ENCODE assay signal across 2 cellular contexts in the genomic region with DNA sequence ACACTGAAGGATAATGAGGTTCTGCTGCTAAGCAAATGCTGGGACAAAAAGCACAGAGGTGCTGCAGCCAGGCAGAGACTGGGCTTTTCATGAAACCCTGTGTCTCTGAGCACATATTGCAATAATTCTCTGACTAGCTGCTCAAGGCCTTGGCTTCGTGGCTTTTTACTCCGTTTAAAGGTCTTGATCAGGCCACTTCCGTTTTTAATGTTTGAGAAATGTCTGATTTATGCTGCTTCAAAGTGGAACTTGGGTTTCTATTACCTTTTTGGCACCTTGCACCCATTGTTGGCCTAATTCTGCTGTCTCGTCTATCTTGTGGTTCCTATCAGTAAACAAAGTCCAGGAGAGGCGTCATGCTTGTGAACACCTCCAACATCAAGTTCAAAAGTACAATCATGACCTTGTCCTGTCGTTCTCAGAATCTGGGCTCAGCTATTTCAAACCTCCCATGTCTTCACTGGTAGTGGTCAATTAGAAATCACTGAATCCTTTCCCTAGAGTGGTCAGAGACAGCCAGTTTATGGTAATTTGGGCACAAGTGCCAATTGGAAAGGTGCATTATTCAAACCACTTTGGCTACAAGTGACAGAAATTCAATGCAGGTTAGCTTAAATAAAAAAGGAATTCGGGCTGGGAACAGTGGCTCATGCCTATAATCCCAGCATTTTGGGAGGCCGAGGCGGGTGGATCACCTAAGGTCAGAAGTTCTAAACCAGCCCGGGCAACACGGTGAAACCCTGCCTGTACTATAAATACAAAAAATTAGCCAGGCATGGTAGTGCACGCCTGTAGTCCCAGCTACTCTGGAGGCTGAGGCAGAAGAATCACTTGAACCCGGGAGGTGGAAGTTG.
TF ChIP-seq lines count a peak whose summit lies in the region.

No MANE protein-coding gene starts in this region.

TF ChIP-seq in SK-N-SH, 30 proteins besides CTCF, POLR2A, EP300 and RAD21 (continued from another document):
- TF ChIP-seq REST (IDR thresholded peaks at IDR 0.05; ENCODE audit: low read depth, low read length), result no peak
- TF ChIP-seq RFX5 (IDR thresholded peaks at IDR 0.05; ENCODE audit: low read length), result no peak
- TF ChIP-seq FOXM1 (IDR thresholded peaks at IDR 0.05; ENCODE audit: low read depth), result no peak
- no peak for TF ChIP-seq SIN3A (IDR thresholded peaks at IDR 0.05; ENCODE audit: borderline replicate concordance, low read depth, low read length)
- no peak for TF ChIP-seq POLR2AphosphoS5 (IDR thresholded peaks at IDR 0.05; ENCODE audit: low read depth, low read length)
- TF ChIP-seq, protein P1, sequence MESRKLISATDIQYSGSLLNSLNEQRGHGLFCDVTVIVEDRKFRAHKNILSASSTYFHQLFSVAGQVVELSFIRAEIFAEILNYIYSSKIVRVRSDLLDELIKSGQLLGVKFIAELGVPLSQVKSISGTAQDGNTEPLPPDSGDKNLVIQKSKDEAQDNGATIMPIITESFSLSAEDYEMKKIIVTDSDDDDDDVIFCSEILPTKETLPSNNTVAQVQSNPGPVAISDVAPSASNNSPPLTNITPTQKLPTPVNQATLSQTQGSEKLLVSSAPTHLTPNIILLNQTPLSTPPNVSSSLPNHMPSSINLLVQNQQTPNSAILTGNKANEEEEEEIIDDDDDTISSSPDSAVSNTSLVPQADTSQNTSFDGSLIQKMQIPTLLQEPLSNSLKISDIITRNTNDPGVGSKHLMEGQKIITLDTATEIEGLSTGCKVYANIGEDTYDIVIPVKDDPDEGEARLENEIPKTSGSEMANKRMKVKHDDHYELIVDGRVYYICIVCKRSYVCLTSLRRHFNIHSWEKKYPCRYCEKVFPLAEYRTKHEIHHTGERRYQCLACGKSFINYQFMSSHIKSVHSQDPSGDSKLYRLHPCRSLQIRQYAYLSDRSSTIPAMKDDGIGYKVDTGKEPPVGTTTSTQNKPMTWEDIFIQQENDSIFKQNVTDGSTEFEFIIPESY (IDR thresholded peaks at IDR 0.05; ENCODE audit: borderline replicate concordance, low read depth), result no peak
- no peak for TF ChIP-seq MXI1 (IDR thresholded peaks at IDR 0.05; ENCODE audit: low read depth, low read length)
- no peak for TF ChIP-seq FOXJ3 (CRISPR knock-in tag; IDR thresholded peaks at IDR 0.05)
- no peak for TF ChIP-seq CHD2 (IDR thresholded peaks at IDR 0.05; ENCODE audit: low read length, partially characterized antibody)
- TF ChIP-seq IRF3 (IDR thresholded peaks at IDR 0.05; ENCODE audit: low read depth, low read length), result no peak
- no peak for TF ChIP-seq NRF1 (IDR thresholded peaks at IDR 0.05; ENCODE audit: low read depth, low read length)
- TF ChIP-seq TCF12 (IDR thresholded peaks at IDR 0.05), result no peak
- TF ChIP-seq GATA2 (CRISPR knock-in tag; IDR thresholded peaks at IDR 0.05), result no peak
- no peak for TF ChIP-seq SMC3 (IDR thresholded peaks at IDR 0.05; ENCODE audit: low read depth, low read length)
- TF ChIP-seq RCOR1 (IDR thresholded peaks at IDR 0.05; ENCODE audit: low read length), result no peak
- no peak for TF ChIP-seq USF2 (IDR thresholded peaks at IDR 0.05; ENCODE audit: borderline replicate concordance, low read depth, low read length)
- no peak for TF ChIP-seq MAX (IDR thresholded peaks at IDR 0.05; ENCODE audit: low read depth)

TF ChIP-seq in SK-N-SH treated with all-trans-retinoic acid at 6 μM for 48 hours, 23 proteins besides CTCF, POLR2A, EP300 and RAD21 (continued from another document):
- no peak for TF ChIP-seq ZC3H10 (CRISPR knock-in tag; IDR thresholded peaks at IDR 0.05)
- TF ChIP-seq BACH2 (CRISPR knock-in tag; IDR thresholded peaks at IDR 0.05; ENCODE audit: borderline replicate concordance), result no peak
- TF ChIP-seq RARB (CRISPR knock-in tag; IDR thresholded peaks at IDR 0.05), result no peak
- TF ChIP-seq, protein P2, sequence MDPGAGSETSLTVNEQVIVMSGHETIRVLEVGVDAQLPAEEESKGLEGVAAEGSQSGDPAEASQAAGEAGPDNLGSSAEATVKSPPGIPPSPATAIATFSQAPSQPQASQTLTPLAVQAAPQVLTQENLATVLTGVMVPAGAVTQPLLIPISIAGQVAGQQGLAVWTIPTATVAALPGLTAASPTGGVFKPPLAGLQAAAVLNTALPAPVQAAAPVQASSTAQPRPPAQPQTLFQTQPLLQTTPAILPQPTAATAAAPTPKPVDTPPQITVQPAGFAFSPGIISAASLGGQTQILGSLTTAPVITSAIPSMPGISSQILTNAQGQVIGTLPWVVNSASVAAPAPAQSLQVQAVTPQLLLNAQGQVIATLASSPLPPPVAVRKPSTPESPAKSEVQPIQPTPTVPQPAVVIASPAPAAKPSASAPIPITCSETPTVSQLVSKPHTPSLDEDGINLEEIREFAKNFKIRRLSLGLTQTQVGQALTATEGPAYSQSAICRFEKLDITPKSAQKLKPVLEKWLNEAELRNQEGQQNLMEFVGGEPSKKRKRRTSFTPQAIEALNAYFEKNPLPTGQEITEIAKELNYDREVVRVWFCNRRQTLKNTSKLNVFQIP (CRISPR knock-in tag; IDR thresholded peaks at IDR 0.05; ENCODE audit: borderline replicate concordance, low read depth), result no peak
- no peak for TF ChIP-seq ISL1 (CRISPR knock-in tag; IDR thresholded peaks at IDR 0.05)
